In the genomic region with DNA sequence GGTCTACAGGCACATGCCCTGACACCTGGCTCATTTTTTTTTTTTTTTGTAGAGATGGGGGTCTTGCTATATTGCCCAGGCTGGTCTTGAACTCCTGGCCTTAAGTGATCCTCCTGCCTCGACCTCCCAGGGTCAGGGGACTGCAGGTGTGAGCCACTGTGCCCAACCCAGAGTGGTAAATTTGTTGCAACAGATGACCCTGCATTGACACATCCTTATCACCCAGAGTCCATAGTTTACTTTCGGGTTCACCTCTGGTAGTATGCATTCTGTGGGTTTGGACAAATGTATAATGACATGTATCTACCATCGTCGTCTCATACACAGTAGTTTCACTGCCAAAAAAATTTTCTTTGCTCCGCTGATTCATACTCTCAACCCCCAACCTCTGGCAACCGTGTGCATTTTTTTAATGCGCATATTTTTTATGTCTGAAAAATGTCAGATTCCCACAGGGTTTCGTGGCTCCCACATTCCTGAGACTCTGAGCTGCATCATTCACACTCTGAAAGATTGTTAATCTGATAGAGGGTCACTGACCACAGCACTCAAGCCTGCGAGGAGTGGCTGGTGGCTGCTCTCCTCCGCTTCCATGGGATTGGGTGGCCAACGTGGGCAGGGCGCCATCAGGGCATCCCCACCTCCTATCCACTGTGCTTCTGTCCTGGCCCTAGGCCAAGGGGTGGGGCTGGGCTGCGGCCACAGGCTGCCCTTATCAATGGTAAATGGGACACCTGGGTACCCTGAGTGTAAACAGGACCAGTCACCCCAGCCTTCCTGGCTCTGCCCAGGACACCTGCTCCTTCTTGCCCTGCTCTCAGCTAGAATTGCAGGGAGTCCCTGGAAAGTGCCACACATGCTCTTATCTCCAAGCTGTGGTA, we compare ENCODE assay signal across 1 cellular context.
TF ChIP-seq lines count a peak whose summit lies in the region.

No MANE protein-coding gene starts in this region.

TF ChIP-seq in SK-N-SH, 30 proteins besides CTCF, POLR2A, EP300 and RAD21 (continued from another document):
- TF ChIP-seq, protein P1, sequence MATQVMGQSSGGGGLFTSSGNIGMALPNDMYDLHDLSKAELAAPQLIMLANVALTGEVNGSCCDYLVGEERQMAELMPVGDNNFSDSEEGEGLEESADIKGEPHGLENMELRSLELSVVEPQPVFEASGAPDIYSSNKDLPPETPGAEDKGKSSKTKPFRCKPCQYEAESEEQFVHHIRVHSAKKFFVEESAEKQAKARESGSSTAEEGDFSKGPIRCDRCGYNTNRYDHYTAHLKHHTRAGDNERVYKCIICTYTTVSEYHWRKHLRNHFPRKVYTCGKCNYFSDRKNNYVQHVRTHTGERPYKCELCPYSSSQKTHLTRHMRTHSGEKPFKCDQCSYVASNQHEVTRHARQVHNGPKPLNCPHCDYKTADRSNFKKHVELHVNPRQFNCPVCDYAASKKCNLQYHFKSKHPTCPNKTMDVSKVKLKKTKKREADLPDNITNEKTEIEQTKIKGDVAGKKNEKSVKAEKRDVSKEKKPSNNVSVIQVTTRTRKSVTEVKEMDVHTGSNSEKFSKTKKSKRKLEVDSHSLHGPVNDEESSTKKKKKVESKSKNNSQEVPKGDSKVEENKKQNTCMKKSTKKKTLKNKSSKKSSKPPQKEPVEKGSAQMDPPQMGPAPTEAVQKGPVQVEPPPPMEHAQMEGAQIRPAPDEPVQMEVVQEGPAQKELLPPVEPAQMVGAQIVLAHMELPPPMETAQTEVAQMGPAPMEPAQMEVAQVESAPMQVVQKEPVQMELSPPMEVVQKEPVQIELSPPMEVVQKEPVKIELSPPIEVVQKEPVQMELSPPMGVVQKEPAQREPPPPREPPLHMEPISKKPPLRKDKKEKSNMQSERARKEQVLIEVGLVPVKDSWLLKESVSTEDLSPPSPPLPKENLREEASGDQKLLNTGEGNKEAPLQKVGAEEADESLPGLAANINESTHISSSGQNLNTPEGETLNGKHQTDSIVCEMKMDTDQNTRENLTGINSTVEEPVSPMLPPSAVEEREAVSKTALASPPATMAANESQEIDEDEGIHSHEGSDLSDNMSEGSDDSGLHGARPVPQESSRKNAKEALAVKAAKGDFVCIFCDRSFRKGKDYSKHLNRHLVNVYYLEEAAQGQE (IDR thresholded peaks at IDR 0.05; ENCODE audit: low read depth, low read length), result peak; percentile 31; the same call in 1 of the 2 replicates
- TF ChIP-seq GABPA (IDR thresholded peaks at IDR 0.05; ENCODE audit: low read depth), result no peak
- TF ChIP-seq RCOR1 (IDR thresholded peaks at IDR 0.05; ENCODE audit: low read length), result peak; percentile 38; the same call in 1 of the 2 replicates
- peak; percentile 91 for TF ChIP-seq FOSL2 (IDR thresholded peaks at IDR 0.05; ENCODE audit: borderline replicate concordance, low read depth)
- TF ChIP-seq, protein P2, sequence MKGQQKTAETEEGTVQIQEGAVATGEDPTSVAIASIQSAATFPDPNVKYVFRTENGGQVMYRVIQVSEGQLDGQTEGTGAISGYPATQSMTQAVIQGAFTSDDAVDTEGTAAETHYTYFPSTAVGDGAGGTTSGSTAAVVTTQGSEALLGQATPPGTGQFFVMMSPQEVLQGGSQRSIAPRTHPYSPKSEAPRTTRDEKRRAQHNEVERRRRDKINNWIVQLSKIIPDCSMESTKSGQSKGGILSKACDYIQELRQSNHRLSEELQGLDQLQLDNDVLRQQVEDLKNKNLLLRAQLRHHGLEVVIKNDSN (IDR thresholded peaks at IDR 0.05; ENCODE audit: borderline replicate concordance, low read depth), result no peak
- peak; percentile 97 for TF ChIP-seq JUND (IDR thresholded peaks at IDR 0.05)
- peak; percentile 82 for TF ChIP-seq POLR2AphosphoS5 (IDR thresholded peaks at IDR 0.05; ENCODE audit: low read depth, low read length)
- TF ChIP-seq TAF1 (IDR thresholded peaks at IDR 0.05; ENCODE audit: borderline replicate concordance, low read depth, low read length), result peak; percentile 42; the same call in 1 of the 2 replicates
- TF ChIP-seq, protein P3, sequence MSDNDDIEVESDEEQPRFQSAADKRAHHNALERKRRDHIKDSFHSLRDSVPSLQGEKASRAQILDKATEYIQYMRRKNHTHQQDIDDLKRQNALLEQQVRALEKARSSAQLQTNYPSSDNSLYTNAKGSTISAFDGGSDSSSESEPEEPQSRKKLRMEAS (IDR thresholded peaks at IDR 0.05; ENCODE audit: low read depth), result peak; percentile 57; the same call in 1 of the 2 replicates
- no peak for TF ChIP-seq FOXJ3 (CRISPR knock-in tag; IDR thresholded peaks at IDR 0.05)
- TF ChIP-seq RFX5 (IDR thresholded peaks at IDR 0.05; ENCODE audit: low read length), result no peak
- no peak for TF ChIP-seq CHD2 (IDR thresholded peaks at IDR 0.05; ENCODE audit: low read length, partially characterized antibody)
- TF ChIP-seq SMC3 (IDR thresholded peaks at IDR 0.05; ENCODE audit: low read depth, low read length), result no peak
- peak; percentile 99 for TF ChIP-seq NFIC (IDR thresholded peaks at IDR 0.05; ENCODE audit: borderline replicate concordance)
- peak; percentile 75; the same call in 1 of the 2 replicates for TF ChIP-seq FOXM1 (IDR thresholded peaks at IDR 0.05; ENCODE audit: low read depth)
- TF ChIP-seq RXRA (IDR thresholded peaks at IDR 0.05; ENCODE audit: borderline replicate concordance, low read depth), result peak; percentile 98
- 0 out of 2 replicates have a peak, but pooled peaks have one; percentile 36 for TF ChIP-seq SIN3A (IDR thresholded peaks at IDR 0.05; ENCODE audit: borderline replicate concordance, low read depth, low read length)
- peak; percentile 98 for TF ChIP-seq TCF12 (IDR thresholded peaks at IDR 0.05)
- TF ChIP-seq, protein P4, sequence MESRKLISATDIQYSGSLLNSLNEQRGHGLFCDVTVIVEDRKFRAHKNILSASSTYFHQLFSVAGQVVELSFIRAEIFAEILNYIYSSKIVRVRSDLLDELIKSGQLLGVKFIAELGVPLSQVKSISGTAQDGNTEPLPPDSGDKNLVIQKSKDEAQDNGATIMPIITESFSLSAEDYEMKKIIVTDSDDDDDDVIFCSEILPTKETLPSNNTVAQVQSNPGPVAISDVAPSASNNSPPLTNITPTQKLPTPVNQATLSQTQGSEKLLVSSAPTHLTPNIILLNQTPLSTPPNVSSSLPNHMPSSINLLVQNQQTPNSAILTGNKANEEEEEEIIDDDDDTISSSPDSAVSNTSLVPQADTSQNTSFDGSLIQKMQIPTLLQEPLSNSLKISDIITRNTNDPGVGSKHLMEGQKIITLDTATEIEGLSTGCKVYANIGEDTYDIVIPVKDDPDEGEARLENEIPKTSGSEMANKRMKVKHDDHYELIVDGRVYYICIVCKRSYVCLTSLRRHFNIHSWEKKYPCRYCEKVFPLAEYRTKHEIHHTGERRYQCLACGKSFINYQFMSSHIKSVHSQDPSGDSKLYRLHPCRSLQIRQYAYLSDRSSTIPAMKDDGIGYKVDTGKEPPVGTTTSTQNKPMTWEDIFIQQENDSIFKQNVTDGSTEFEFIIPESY (IDR thresholded peaks at IDR 0.05; ENCODE audit: borderline replicate concordance, low read depth), result 0 out of 2 replicates have a peak, but pooled peaks have one; percentile 77
- TF ChIP-seq ELF1 (IDR thresholded peaks at IDR 0.05), result no peak
